ENCODE assay signal across 1 cellular context in the genomic region with DNA sequence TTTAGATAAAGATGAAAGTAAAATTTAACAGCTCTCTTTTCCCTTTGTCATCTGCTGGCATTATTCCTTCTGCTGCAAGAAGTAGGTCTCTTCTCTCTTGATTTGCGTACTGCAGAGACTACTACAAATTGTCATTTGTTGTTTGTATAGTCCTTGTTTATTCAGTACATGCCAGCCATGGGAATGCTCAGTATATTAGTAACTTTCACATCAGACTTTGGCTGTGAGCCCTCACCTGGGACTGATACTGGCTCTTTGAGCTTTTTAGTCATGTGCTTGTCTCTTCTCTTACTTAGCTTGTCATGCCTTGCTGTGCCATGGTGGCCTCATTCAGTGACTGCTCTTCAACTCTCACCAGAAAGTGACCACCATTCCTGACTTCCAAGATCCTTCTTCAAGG.
TF ChIP-seq lines count a peak whose summit lies in the region.

No MANE protein-coding gene starts in this region.

TF ChIP-seq in IMR-90, 13 proteins besides CTCF, POLR2A, EP300 and RAD21 (continued from another document):
- TF ChIP-seq, protein P1, sequence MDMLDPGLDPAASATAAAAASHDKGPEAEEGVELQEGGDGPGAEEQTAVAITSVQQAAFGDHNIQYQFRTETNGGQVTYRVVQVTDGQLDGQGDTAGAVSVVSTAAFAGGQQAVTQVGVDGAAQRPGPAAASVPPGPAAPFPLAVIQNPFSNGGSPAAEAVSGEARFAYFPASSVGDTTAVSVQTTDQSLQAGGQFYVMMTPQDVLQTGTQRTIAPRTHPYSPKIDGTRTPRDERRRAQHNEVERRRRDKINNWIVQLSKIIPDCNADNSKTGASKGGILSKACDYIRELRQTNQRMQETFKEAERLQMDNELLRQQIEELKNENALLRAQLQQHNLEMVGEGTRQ (IDR thresholded peaks at IDR 0.05; ENCODE audit: low read depth, low read length), result no peak
TF ChIP-seq in IMR-90: peak in this region for 0.
